21 cellular contexts compared by ENCODE assay signal in genomic region chr2:199148076-199148845, GRCh38.
DNase-seq lines count a peak whose midpoint lies in the region; ATAC-seq and TF ChIP-seq lines count a peak whose summit lies in the region.
"Had no signal": no experiment of that assay in that cellular context is flagged by ENCODE, and none has a peak within 500 bp of the region (broad histone marks: within the 10 kb centered on the region; RNA-seq: fewer than 3 reads in every experiment).

No MANE protein-coding gene starts in this region.

- no peaks in the 10 kb centered on the region for H3K9me3 ChIP-seq in tibial nerve

- DNase-seq in ELR (ENCODE audit: low read depth) (peak; percentile 18), M059J (ENCODE audit: low read depth) (peak; percentile 17), epithelial cell of proximal tubule (ENCODE audit: low read depth) (peak; percentile 83), kidney tubule cell (ENCODE audit: low spot score) (peak; percentile 86), tibial nerve (ENCODE audit: low spot score in 2 of 2) (no peak)
- DNase-seq: DMS53, NCI-H1048, NCI-H1417, NCI-H1694, NCI-H2029 treated with DMSO at 0.1 percent for 48 hours, NCI-H2227 treated with DMSO at 0.1 percent for 48 hours, NCI-H526 treated with DMSO at 0.1 percent for 48 hours, SIG-M5, SW 1271 had no signal

- H3K36me3 ChIP-seq in tibial nerve: no peaks in the 10 kb centered on the region

- ATAC-seq in HG02981 (IDR thresholded peaks at IDR 0.05; ENCODE audit: unreplicated experiment) (no peak), GM19452 (IDR thresholded peaks at IDR 0.05; ENCODE audit: unreplicated experiment) (no peak), HG02884 (IDR thresholded peaks at IDR 0.05; ENCODE audit: unreplicated experiment) (no peak)
- ATAC-seq: HCT116, Panc1 had no signal

- TF ChIP-seq CTCF in epithelial cell of proximal tubule (conservative IDR thresholded peaks at IDR 0.05; ENCODE audit: low read depth, low read length): no peak
- TF ChIP-seq CTCF in tibial nerve (IDR thresholded peaks at IDR 0.05): no peak

- no peak for TF ChIP-seq POLR2A in tibial nerve (IDR thresholded peaks at IDR 0.05)

- no peaks in the 10 kb centered on the region for H3K27me3 ChIP-seq in tibial nerve

- no peak for TF ChIP-seq EP300 in tibial nerve (IDR thresholded peaks at IDR 0.05)

- WGBS in tibial nerve, 2 donors: 71 to 72% methylated on average over 3 of the region's 3 CpGs

- peaks cover 0 to 12% (median 0%) of the 10 kb centered on the region in 4 donors for H3K4me1 ChIP-seq in tibial nerve

- H3K4me3 ChIP-seq in epithelial cell of proximal tubule (ENCODE audit: low read depth, low read length) (no peak overlapping the region), tibial nerve (no peak overlapping the region)
- H3K4me3 ChIP-seq: SK-N-MC had no signal

- no peak overlapping the region for H3K27ac ChIP-seq in tibial nerve
- H3K27ac ChIP-seq: KMS-11, SK-N-MC had no signal

Comparison
In these comparisons a context has a peak if more than half of its experiments do, and no peak if none do; other contexts are left out.
1. DNase-seq: peak in ELR (single experiment), M059J (single experiment), epithelial cell of proximal tubule (single experiment) and kidney tubule cell (single experiment); none in tibial nerve (0 of 2).